Comparison of ENCODE assay signal across 8 cellular contexts in the genomic region with DNA sequence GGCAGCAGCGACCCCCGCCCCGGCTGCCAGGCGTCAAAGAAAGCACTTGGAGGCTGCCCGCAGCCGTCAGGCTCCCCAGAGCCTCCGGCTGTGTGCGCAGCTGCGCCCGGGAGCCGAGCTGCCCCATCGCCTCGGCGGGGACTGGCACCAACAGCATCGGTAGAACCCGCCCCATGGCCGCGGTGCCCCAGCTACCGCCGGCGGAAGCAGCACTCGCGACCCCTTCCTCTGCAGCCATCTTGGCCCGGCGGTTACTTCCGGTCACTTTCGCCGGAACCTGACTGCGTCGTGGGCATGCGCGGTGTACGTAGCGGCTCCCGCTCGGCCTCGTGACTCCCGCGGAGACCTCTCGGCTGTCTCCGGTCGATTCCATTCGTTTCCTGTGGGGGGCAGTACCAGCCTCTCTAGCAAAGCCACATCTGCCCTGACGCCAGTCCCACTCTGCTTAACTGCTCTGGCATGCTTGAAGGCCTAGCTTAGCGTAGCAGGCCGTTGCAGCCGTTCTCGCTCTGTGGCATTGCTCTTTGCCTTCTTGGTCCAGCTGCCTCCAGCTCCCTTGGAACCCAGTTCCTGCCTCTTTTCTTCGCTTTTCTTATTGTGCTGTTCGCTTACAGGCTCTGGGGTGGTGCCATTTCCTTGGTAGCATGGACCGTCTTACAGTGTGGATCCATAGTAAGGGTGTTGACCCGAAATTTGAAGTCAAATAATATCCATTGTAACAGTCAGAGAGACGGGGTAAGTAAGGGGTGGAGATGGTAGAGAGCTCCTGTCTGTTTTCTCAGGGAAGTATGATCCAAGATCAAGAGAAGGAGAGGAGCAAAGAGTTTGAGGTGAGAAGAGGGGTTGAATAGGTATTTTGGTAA. TPM values are rescaled to one million over a fixed set of nuclear protein-coding genes. Genes with fewer than 3 reads are reported as not detected.
DNase-seq lines count a peak whose midpoint lies in the region; ATAC-seq and TF ChIP-seq lines count a peak whose summit lies in the region.

A gene with protein sequence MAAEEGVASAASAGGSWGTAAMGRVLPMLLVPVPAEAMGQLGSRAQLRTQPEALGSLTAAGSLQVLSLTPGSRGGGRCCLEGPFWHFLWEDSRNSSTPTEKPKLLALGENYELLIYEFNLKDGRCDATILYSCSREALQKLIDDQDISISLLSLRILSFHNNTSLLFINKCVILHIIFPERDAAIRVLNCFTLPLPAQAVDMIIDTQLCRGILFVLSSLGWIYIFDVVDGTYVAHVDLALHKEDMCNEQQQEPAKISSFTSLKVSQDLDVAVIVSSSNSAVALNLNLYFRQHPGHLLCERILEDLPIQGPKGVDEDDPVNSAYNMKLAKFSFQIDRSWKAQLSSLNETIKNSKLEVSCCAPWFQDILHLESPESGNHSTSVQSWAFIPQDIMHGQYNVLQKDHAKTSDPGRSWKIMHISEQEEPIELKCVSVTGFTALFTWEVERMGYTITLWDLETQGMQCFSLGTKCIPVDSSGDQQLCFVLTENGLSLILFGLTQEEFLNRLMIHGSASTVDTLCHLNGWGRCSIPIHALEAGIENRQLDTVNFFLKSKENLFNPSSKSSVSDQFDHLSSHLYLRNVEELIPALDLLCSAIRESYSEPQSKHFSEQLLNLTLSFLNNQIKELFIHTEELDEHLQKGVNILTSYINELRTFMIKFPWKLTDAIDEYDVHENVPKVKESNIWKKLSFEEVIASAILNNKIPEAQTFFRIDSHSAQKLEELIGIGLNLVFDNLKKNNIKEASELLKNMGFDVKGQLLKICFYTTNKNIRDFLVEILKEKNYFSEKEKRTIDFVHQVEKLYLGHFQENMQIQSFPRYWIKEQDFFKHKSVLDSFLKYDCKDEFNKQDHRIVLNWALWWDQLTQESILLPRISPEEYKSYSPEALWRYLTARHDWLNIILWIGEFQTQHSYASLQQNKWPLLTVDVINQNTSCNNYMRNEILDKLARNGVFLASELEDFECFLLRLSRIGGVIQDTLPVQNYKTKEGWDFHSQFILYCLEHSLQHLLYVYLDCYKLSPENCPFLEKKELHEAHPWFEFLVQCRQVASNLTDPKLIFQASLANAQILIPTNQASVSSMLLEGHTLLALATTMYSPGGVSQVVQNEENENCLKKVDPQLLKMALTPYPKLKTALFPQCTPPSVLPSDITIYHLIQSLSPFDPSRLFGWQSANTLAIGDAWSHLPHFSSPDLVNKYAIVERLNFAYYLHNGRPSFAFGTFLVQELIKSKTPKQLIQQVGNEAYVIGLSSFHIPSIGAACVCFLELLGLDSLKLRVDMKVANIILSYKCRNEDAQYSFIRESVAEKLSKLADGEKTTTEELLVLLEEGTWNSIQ (N-terminal part only) (minus strand): TSS at position 253 of the 863 bp plus-strand sequence. CDS start 15 bp downstream, at position 238.

- peak within 1 kb of the TSS; percentile 97 for H3K27ac Mint-ChIP-seq in natural killer cell treated with Interleukin-12 subunit alpha and Interleukin-12 subunit beta and Interleukin-15 and Interleukin-18, amount 100 ng/mL, for 72 hours
- H3K27ac Mint-ChIP-seq in stimulated activated naive CD8-positive, alpha-beta T cell treated with anti-CD3 and anti-CD28 coated beads, Interleukin-15, Interleukin-2, amounts not matched to agents 100 ng/mL and 50 ng/mL, for 24 hours, result peak within 1 kb of the TSS; percentile 100

- peak within 1 kb of the TSS; percentile 95 for H3K4me3 Mint-ChIP-seq in natural killer cell treated with Interleukin-12 subunit alpha and Interleukin-12 subunit beta and Interleukin-15 and Interleukin-18, amount 100 ng/mL, for 72 hours
- H3K4me3 Mint-ChIP-seq in stimulated activated naive CD8-positive, alpha-beta T cell treated with anti-CD3 and anti-CD28 coated beads, Interleukin-15, Interleukin-2, amounts not matched to agents 100 ng/mL and 50 ng/mL, for 24 hours, result peak within 1 kb of the TSS; percentile 94

- peak; percentile 89 for ATAC-seq in RWPE2 (ENCODE audit: low read depth)
- ATAC-seq in natural killer cell treated with Interleukin-12 subunit alpha and Interleukin-12 subunit beta and Interleukin-15 and Interleukin-18, amount 100 ng/mL, for 72 hours, result peak; percentile 92 to 95

- peak within 1 kb of the TSS; percentile 56 for H3K27ac ChIP-seq in RWPE2 (ENCODE audit: poor library complexity, severe bottlenecking)

- H3K4me1 ChIP-seq in RWPE2 (ENCODE audit: insufficient read depth, poor library complexity, severe bottlenecking), result peaks cover 9% of the 10 kb centered on the region

- peaks cover 23% of the 10 kb centered on the region for H3K36me3 ChIP-seq in RWPE2 (ENCODE audit: low read depth)

- H3K9me3 ChIP-seq in RWPE2 (ENCODE audit: severe bottlenecking), result no peaks in the 10 kb centered on the region

- H3K27me3 Mint-ChIP-seq in natural killer cell treated with Interleukin-12 subunit alpha and Interleukin-12 subunit beta and Interleukin-15 and Interleukin-18, amount 100 ng/mL, for 72 hours, result no peaks in the 10 kb centered on the region
- H3K27me3 Mint-ChIP-seq in stimulated activated naive CD8-positive, alpha-beta T cell treated with anti-CD3 and anti-CD28 coated beads, Interleukin-15, Interleukin-2, amounts not matched to agents 100 ng/mL and 50 ng/mL, for 24 hours, result no peaks in the 10 kb centered on the region

- H3K4me3 ChIP-seq in LNCaP clone FGC (ENCODE audit: low read depth, low read length) (peak within 1 kb of the TSS; percentile 94), RWPE2 (ENCODE audit: severe bottlenecking) (peak within 1 kb of the TSS; percentile 90)

- peaks cover 43 to 58% of the 10 kb centered on the region in 2 donors for H3K4me1 Mint-ChIP-seq in natural killer cell treated with Interleukin-12 subunit alpha and Interleukin-12 subunit beta and Interleukin-15 and Interleukin-18, amount 100 ng/mL, for 72 hours (ENCODE audit: low read depth in 2 of 2)
- peaks cover 68% of the 10 kb centered on the region for H3K4me1 Mint-ChIP-seq in stimulated activated naive CD8-positive, alpha-beta T cell treated with anti-CD3 and anti-CD28 coated beads, Interleukin-15, Interleukin-2, amounts not matched to agents 100 ng/mL and 50 ng/mL, for 24 hours (ENCODE audit: low read depth)

- DNase-seq in ELF-1 (ENCODE audit: low read depth, low spot score) (peak; percentile 99), GOT3 (lab: John Stamatoyannopoulos, UW) (peak; percentile 86), LNCaP clone FGC (ENCODE audit: low read depth) (peak; percentile 93), RWPE2 (ENCODE audit: low spot score) (peak; percentile 97), fibroblast of peridontal ligament (ENCODE audit: extremely low read depth) (peak; percentile 98)
- peak; percentile 91 for DNase-seq in activated T-helper 9 cell treated with anti-CD3 and anti-CD28 coated beads, Interleukin-2, amount 50 U/mL, for 16 hours (ENCODE audit: low read depth)
- peak; percentile 98 for DNase-seq in natural killer cell treated with Interleukin-12 subunit alpha and Interleukin-12 subunit beta and Interleukin-15 and Interleukin-18, amount 100 ng/mL, for 72 hours (ENCODE audit: low spot score)

- peaks cover 7% of the 10 kb centered on the region for H3K36me3 Mint-ChIP-seq in natural killer cell treated with Interleukin-12 subunit alpha and Interleukin-12 subunit beta and Interleukin-15 and Interleukin-18, amount 100 ng/mL, for 72 hours
- peaks cover 19% of the 10 kb centered on the region for H3K36me3 Mint-ChIP-seq in stimulated activated naive CD8-positive, alpha-beta T cell treated with anti-CD3 and anti-CD28 coated beads, Interleukin-15, Interleukin-2, amounts not matched to agents 100 ng/mL and 50 ng/mL, for 24 hours (ENCODE audit: low read depth)

- no peaks in the 10 kb centered on the region for H3K9me3 Mint-ChIP-seq in natural killer cell treated with Interleukin-12 subunit alpha and Interleukin-12 subunit beta and Interleukin-15 and Interleukin-18, amount 100 ng/mL, for 72 hours
- no peaks in the 10 kb centered on the region for H3K9me3 Mint-ChIP-seq in stimulated activated naive CD8-positive, alpha-beta T cell treated with anti-CD3 and anti-CD28 coated beads, Interleukin-15, Interleukin-2, amounts not matched to agents 100 ng/mL and 50 ng/mL, for 24 hours

- H3K27me3 ChIP-seq in RWPE2 (ENCODE audit: insufficient read depth, poor library complexity, severe bottlenecking), result no peaks in the 10 kb centered on the region

- TF ChIP-seq CTCF in LNCaP clone FGC (IDR thresholded peaks at IDR 0.05; ENCODE audit: control insufficient read depth, extremely low read depth, insufficient read depth) (peak; percentile 89), RWPE2 (IDR thresholded peaks at IDR 0.05; ENCODE audit: poor library complexity, severe bottlenecking) (peak; percentile 99)

RNA-seq across cellular contexts. Expression of the gene that starts here (rescaled TPM):
- total RNA-seq in natural killer cell treated with Interleukin-12 subunit alpha and Interleukin-12 subunit beta and Interleukin-15 and Interleukin-18, amount 100 ng/mL, for 72 hours, result 100 to 1,000 TPM in 1 of 2 donors, 10 to 100 TPM in 1; 86.2 to 114 TPM

Comparison
In these comparisons a context has a peak if more than half of its experiments do, and no peak if none do; other contexts are left out.
1. Peak in every context shown above with its lines: DNase-seq, ATAC-seq, H3K4me3 ChIP-seq and H3K27ac ChIP-seq.